Comparison of ENCODE assay signal across 13 cellular contexts in the genomic region with DNA sequence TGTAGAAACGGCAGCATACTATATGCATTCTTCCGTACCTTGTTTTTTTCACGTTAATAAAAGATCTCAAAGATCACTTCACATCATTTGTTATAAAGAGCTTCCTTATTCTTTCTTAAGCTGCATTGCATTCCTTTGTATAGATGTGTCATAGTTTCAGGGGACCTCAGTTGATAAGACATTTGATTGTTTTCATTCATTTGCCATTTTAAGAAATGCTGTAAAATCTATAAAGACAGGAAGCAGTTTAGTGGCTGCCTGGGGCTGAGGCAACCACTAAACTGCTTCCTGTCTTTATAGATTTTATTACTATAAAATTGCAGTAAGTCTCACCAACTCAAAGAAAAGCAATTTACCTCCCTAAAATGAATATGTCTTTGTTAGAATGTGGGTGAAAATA. TPM values are rescaled to one million over a fixed set of nuclear protein-coding genes. Genes with fewer than 3 reads are reported as not detected.
DNase-seq lines count a peak whose midpoint lies in the region; ATAC-seq and TF ChIP-seq lines count a peak whose summit lies in the region.
"Had no signal": no experiment of that assay in that cellular context is flagged by ENCODE, and none has a peak within 500 bp of the region (broad histone marks: within the 10 kb centered on the region; RNA-seq: fewer than 3 reads in every experiment).

No MANE protein-coding gene starts in this region.

- H3K4me1 ChIP-seq in HCT116 (ENCODE audit: control insufficient read depth in 1 of 2, insufficient read depth in 2 of 2, low read length in 2 of 2) = peaks cover 41 to 46% of the 10 kb centered on the region in 2 experiments
- H3K4me1 ChIP-seq in gastroesophageal sphincter = no peaks in the 10 kb centered on the region
- H3K4me1 ChIP-seq: lower lobe of right lung had no signal

- H4K20me1 ChIP-seq in HCT116 (ENCODE audit: insufficient read depth) = no peaks in the 10 kb centered on the region

- peaks cover 45% of the 10 kb centered on the region for H3K36me3 Mint-ChIP-seq in activated naive CD8-positive, alpha-beta T cell treated with anti-CD3 and anti-CD28 coated beads, Interleukin-2, amount 50 U/mL, for 24 hours (ENCODE audit: low read depth)
- H3K36me3 Mint-ChIP-seq in neural crest cell (ENCODE audit: low read depth) = peaks cover 14% of the 10 kb centered on the region

- H2AFZ ChIP-seq in HCT116 (ENCODE audit: low read depth, low read length, poor library complexity, severe bottlenecking) = no peak overlapping the region
- H2AFZ ChIP-seq: parathyroid adenoma had no signal

- H3K27ac Mint-ChIP-seq in activated naive CD8-positive, alpha-beta T cell treated with anti-CD3 and anti-CD28 coated beads, Interleukin-2, amount 50 U/mL, for 24 hours = peak overlapping the region; percentile 24
- H3K27ac Mint-ChIP-seq in neural crest cell (ENCODE audit: unreplicated experiment) = peak overlapping the region; percentile 48

- 65 to 78% methylated on average over 3 of the region's 3 CpGs for WGBS in gastroesophageal sphincter (ENCODE audit: low coverage in 1 of 2), 2 donors

- no peak overlapping the region for H3K4me3 Mint-ChIP-seq in activated naive CD8-positive, alpha-beta T cell treated with anti-CD3 and anti-CD28 coated beads, Interleukin-2, amount 50 U/mL, for 24 hours
- no peak overlapping the region for H3K4me3 Mint-ChIP-seq in neural crest cell

- peaks cover 0 to 6% of the 10 kb centered on the region in 2 experiments; a peak in 1 of 4 replicates for H3K36me3 ChIP-seq in HCT116 (ENCODE audit: control insufficient read depth in 1 of 2, insufficient read depth in 2 of 2, low read length in 2 of 2)
- peaks cover 0 to 69% of the 10 kb centered on the region in 2 donors for H3K36me3 ChIP-seq in gastroesophageal sphincter

- H3K4me2 ChIP-seq in HCT116 (ENCODE audit: low read length) = peak overlapping the region; percentile 27

- H3K4me3 ChIP-seq in HCT116 (replicated peaks in 1 of 2; ENCODE audit: low read depth in 1 of 2, low read length in 2 of 2) (no peak overlapping the region), gastroesophageal sphincter (no peak overlapping the region)
- H3K4me3 ChIP-seq: dorsolateral prefrontal cortex, lower lobe of right lung had no signal

- ATAC-seq in HCT116 (peak; percentile 42; the same call in 1 of the 2 replicates), gastroesophageal sphincter (no peak)
- no peak for ATAC-seq in activated naive CD8-positive, alpha-beta T cell treated with anti-CD3 and anti-CD28 coated beads, Interleukin-2, amount 50 U/mL, for 24 hours
- ATAC-seq: lower lobe of right lung had no signal

- no peaks in the 10 kb centered on the region for H3K27me3 Mint-ChIP-seq in activated naive CD8-positive, alpha-beta T cell treated with anti-CD3 and anti-CD28 coated beads, Interleukin-2, amount 50 U/mL, for 24 hours
- no peaks in the 10 kb centered on the region for H3K27me3 Mint-ChIP-seq in neural crest cell (ENCODE audit: low read depth)

- H3K27me3 ChIP-seq in HCT116 (ENCODE audit: insufficient read depth, low read length) (no peaks in the 10 kb centered on the region), gastroesophageal sphincter (no peaks in the 10 kb centered on the region)
- H3K27me3 ChIP-seq: dorsolateral prefrontal cortex had no signal

- H3K79me2 ChIP-seq in HCT116 (ENCODE audit: insufficient read depth, low read length) = no peaks in the 10 kb centered on the region
- H3K79me2 ChIP-seq: parathyroid adenoma had no signal

- CTCF ChIA-PET in HCT116 (lab: Charles Lee) = no interaction called here

- BruUV-seq in HCT116 (replicated peaks; lab: Mats Ljungman, UMichigan) = no TSS peak

- TF ChIP-seq CTCF in HCT116 (IDR thresholded peaks at IDR 0.05 in 2 of 3, conservative IDR thresholded peaks at IDR 0.05 in 1 of 3; ENCODE audit: borderline replicate concordance in 1 of 3, insufficient read depth in 1 of 3, low read depth in 2 of 3, low read length in 2 of 3) (no peak), neural crest cell (conservative IDR thresholded peaks at IDR 0.05) (no peak), gastroesophageal sphincter (IDR thresholded peaks at IDR 0.05) (no peak)

- TF ChIP-seq EP300 in gastroesophageal sphincter (IDR thresholded peaks at IDR 0.05) = no peak

- peak; percentile 28 for DNase-seq in HCT116 (ENCODE audit: low read depth, low spot score)
- peak; percentile 73 for DNase-seq in NOMO-1 treated with dmso at 0.1 percent for 144 hours (lab: John Stamatoyannopoulos, UW; ENCODE audit: unreplicated experiment)
- DNase-seq in activated naive CD8-positive, alpha-beta T cell treated with anti-CD3 and anti-CD28 coated beads, Interleukin-2, amount 50 U/mL, for 24 hours = no peak
- DNase-seq in neural crest cell (ENCODE audit: low read depth, low spot score) = no peak
- DNase-seq in head of caudate nucleus = no peak
- DNase-seq in stimulated activated CD4-positive, alpha-beta T cell treated with anti-CD3 and anti-CD28 coated beads, Interleukin-2, amount 100 ng/mL, for 24 hours = no peak
- DNase-seq: activated CD4-positive, CD25-positive, alpha-beta regulatory T cell; dorsolateral prefrontal cortex; glutamatergic neuron; lower lobe of right lung; stimulated activated CD4-positive, alpha-beta T cell treated with anti-CD3 and anti-CD28 coated beads, Interleukin-1b, Interleukin-23, amount 100 ng/mL, for 48 hours had no signal

- no peaks in the 10 kb centered on the region for H3K9me3 ChIP-seq in HCT116 (ENCODE audit: control insufficient read depth in 1 of 2, insufficient read depth in 1 of 2, low read depth in 1 of 2, low read length in 2 of 2)
- H3K9me3 ChIP-seq in gastroesophageal sphincter = no peaks in the 10 kb centered on the region
- H3K9me3 ChIP-seq: lower lobe of right lung had no signal

- H3K9ac ChIP-seq in HCT116 (ENCODE audit: low read length) = no peak overlapping the region
- H3K9ac ChIP-seq: parathyroid adenoma had no signal

- no peak for TF ChIP-seq RAD21 in HCT116 (IDR thresholded peaks at IDR 0.05; ENCODE audit: low read depth)

- no peaks in the 10 kb centered on the region for H3K9me3 Mint-ChIP-seq in activated naive CD8-positive, alpha-beta T cell treated with anti-CD3 and anti-CD28 coated beads, Interleukin-2, amount 50 U/mL, for 24 hours
- H3K9me3 Mint-ChIP-seq in neural crest cell = no peaks in the 10 kb centered on the region

- intact Hi-C loops in HCT116 (cut with micrococcal nuclease) (no loop called here), head of caudate nucleus (cut with DNase I) (no loop called here)

- peak overlapping the region; percentile 34; the same call in 1 of the 2 replicates for H3K27ac ChIP-seq in HCT116 (ENCODE audit: low read depth, low read length)
- H3K27ac ChIP-seq in gastroesophageal sphincter = no peak overlapping the region
- H3K27ac ChIP-seq: lower lobe of right lung, parathyroid adenoma had no signal

- POLR2A ChIA-PET in HCT116 (lab: Charles Lee) = no interaction called here

- no peaks in the 10 kb centered on the region for H3K9me2 ChIP-seq in HCT116 (ENCODE audit: insufficient read depth)

- TF ChIP-seq POLR2A in HCT116 (IDR thresholded peaks at IDR 0.05; ENCODE audit: borderline replicate concordance, extremely low read depth, insufficient read depth, insufficient read length) (no peak), gastroesophageal sphincter (IDR thresholded peaks at IDR 0.05) (no peak)

- RAD21 ChIA-PET in HCT116 (lab: Charles Lee; ENCODE audit: low non-redundant PET in 1 of 2, low total read pairs in 2 of 2, uncharacterized antibody in 2 of 2, unreplicated experiment in 2 of 2) = no interaction called here

- peaks cover 64% of the 10 kb centered on the region for H3K4me1 Mint-ChIP-seq in activated naive CD8-positive, alpha-beta T cell treated with anti-CD3 and anti-CD28 coated beads, Interleukin-2, amount 50 U/mL, for 24 hours
- H3K4me1 Mint-ChIP-seq in neural crest cell = peaks cover 12% of the 10 kb centered on the region

TF ChIP-seq in HCT116, 20 proteins besides CTCF, POLR2A, EP300 and RAD21:
- TF ChIP-seq SP1 (IDR thresholded peaks at IDR 0.05; ENCODE audit: low read depth) (no peak), CBX3 (IDR thresholded peaks at IDR 0.05; ENCODE audit: low read depth) (no peak), CEBPB (IDR thresholded peaks at IDR 0.05; ENCODE audit: low read depth) (no peak), SIN3A (IDR thresholded peaks at IDR 0.05; ENCODE audit: low read depth) (no peak), TCF7L2 (IDR thresholded peaks at IDR 0.05; ENCODE audit: borderline replicate concordance, extremely low read depth, insufficient read depth, insufficient read length) (no peak), SRF (IDR thresholded peaks at IDR 0.05; ENCODE audit: low read depth) (no peak), JUND (IDR thresholded peaks at IDR 0.05) (no peak)
TF ChIP-seq in HCT116: peak in this region for 0.

RNA-seq across cellular contexts. Expression of gene ZDHHC20, which starts 59.4 kb away (rescaled TPM):
- 110 TPM for total RNA-seq in HCT116 (2021; ENCODE audit: unreplicated experiment)
- polyA plus RNA-seq in HCT116 (2012) = 14.5 and 17.1 TPM in 2 replicates
- total RNA-seq in neural crest cell = 65.2 and 65.7 TPM in 2 replicates
- 10 to 100 TPM; 42.8 to 67.1 (median 58.3) TPM for total RNA-seq in gastroesophageal sphincter

Comparison
In these comparisons a context has a peak if more than half of its experiments do, and no peak if none do; other contexts are left out.
1. DNase-seq: peak in HCT116 (single experiment) and NOMO-1 treated with dmso at 0.1 percent for 144 hours (single experiment); none in activated naive CD8-positive, alpha-beta T cell treated with anti-CD3 and anti-CD28 coated beads, Interleukin-2, amount 50 U/mL, for 24 hours (single experiment), neural crest cell (single experiment), head of caudate nucleus (0 of 42) and stimulated activated CD4-positive, alpha-beta T cell treated with anti-CD3 and anti-CD28 coated beads, Interleukin-2, amount 100 ng/mL, for 24 hours (0 of 2).